In genomic region chr11:72393303-72393702, GRCh38 we compare ENCODE assay signal across 20 cellular contexts. TPM values are rescaled to one million over a fixed set of nuclear protein-coding genes. Genes with fewer than 3 reads are reported as not detected.
A peak's percentile ranks its signal among the peaks of the same experiment; 100 is the strongest.
DNase-seq lines count a peak whose midpoint lies in the region; ATAC-seq, FAIRE-seq and TF ChIP-seq lines count a peak whose summit lies in the region.
"Had no signal": no experiment of that assay in that cellular context is flagged by ENCODE, and none has a peak within 500 bp of the region (broad histone marks: within the 10 kb centered on the region; RNA-seq: fewer than 3 reads in every experiment).

No MANE protein-coding gene starts in this region.

- no peak for TF ChIP-seq CTCF in HepG2 (CRISPR knock-in tag; IDR thresholded peaks at IDR 0.05)
- TF ChIP-seq CTCF in right lobe of liver (IDR thresholded peaks at IDR 0.05): no peak

- peaks cover 11% of the 10 kb centered on the region for H3K79me2 ChIP-seq in HepG2 (ENCODE audit: insufficient read depth, low read length)

- no peak overlapping the region for H3K9ac ChIP-seq in HepG2 (ENCODE audit: insufficient read depth, low read depth, low read length)
- H3K9ac ChIP-seq: BLaER1 treated with 17β-estradiol and CSF1 and Interleukin-3, amounts not matched to agents 10 nM and 100 nM had no signal

- POLR2A ChIA-PET in HepG2 (lab: Yijun Ruan, JAX): no interaction called here

- H3K27me3 ChIP-seq in HepG2 (ENCODE audit: control insufficient read depth in 1 of 2, insufficient read depth in 2 of 2, low read length in 2 of 2) (no peaks in the 10 kb centered on the region), right lobe of liver (no peaks in the 10 kb centered on the region)
- H3K27me3 ChIP-seq: BLaER1 treated with 17β-estradiol and CSF1 and Interleukin-3, amounts not matched to agents 10 nM and 100 nM had no signal

- no peak for TF ChIP-seq RAD21 in HepG2 (CRISPR knock-in tag; IDR thresholded peaks at IDR 0.05)

- DNase-seq in HepG2 (ENCODE audit: low spot score) (no peak), right lobe of liver (no peak), ecto neural progenitor cell (ENCODE audit: low spot score) (peak; percentile 6)
- no peak for DNase-seq in activated CD4-positive, alpha-beta T cell treated with anti-CD3 and anti-CD28 coated beads for 1 hour
- no peak for DNase-seq in stimulated activated naive CD8-positive, alpha-beta T cell treated with anti-CD3 and anti-CD28 coated beads, Interleukin-15, Interleukin-2, amounts not matched to agents 100 U/mL and 50 U/mL, for 24 hours
- DNase-seq: AML-193; Caco-2; Calu3; CD4-positive, alpha-beta T cell; CD8-positive, alpha-beta T cell; DMS79 treated with DMSO at 0.1 percent for 48 hours; GF-D8 had no signal

- CTCF ChIA-PET in HepG2 (lab: Yijun Ruan, JAX; ENCODE audit: low intra/inter-chr PET ratio, low total read pairs): no interaction called here

- no peak for TF ChIP-seq POLR2A in HepG2 (IDR thresholded peaks at IDR 0.05; ENCODE audit: insufficient read depth in 1 of 2, low read depth in 2 of 2, low read length in 2 of 2)
- TF ChIP-seq POLR2A in right lobe of liver (IDR thresholded peaks at IDR 0.05): no peak

- H3K9me3 ChIP-seq in HepG2 (ENCODE audit: low read length) (no peaks in the 10 kb centered on the region), right lobe of liver (no peaks in the 10 kb centered on the region)
- H3K9me3 ChIP-seq: A549, Caco-2 had no signal

- no peak for FAIRE-seq in HepG2 (lab: Jason Lieb, UNC)
- FAIRE-seq: A549, D721Med, G401.6, GM12891, GM19239 had no signal

- in situ Hi-C loops in HepG2 (cut with HindIII; ENCODE audit: extremely low pct_ligation_motif_present, low pct_unique_long_range_greater_than_20kb): no loop called here

- H3K27ac ChIP-seq in HepG2 (ENCODE audit: extremely low read length, insufficient read depth, low read length) (no peak overlapping the region), right lobe of liver (no peak overlapping the region)
- H3K27ac ChIP-seq: 22Rv1; A549; BLaER1 treated with 17β-estradiol and CSF1 and Interleukin-3, amounts not matched to agents 10 nM and 100 nM; C4-2B had no signal

- WGBS in HepG2 (ENCODE audit: low lambda C conversion rate): 95% methylated on average over 1 of the region's 1 CpG
- 100% methylated on average over 1 of the region's 1 CpG for WGBS in right lobe of liver (ENCODE audit: insufficient coverage, low coverage, low lambda C conversion rate, missing lambda C conversion rate)

- H3K4me3 ChIP-seq in HepG2 (replicated peaks in 1 of 3; ENCODE audit: insufficient read depth in 1 of 3, low read depth in 2 of 3, low read length in 3 of 3): no peak overlapping the region
- no peak overlapping the region for H3K4me3 ChIP-seq in right lobe of liver
- H3K4me3 ChIP-seq: A549; BLaER1 treated with 17β-estradiol and CSF1 and Interleukin-3, amounts not matched to agents 10 nM and 100 nM had no signal

- no peaks in the 10 kb centered on the region for H4K20me1 ChIP-seq in HepG2 (ENCODE audit: insufficient read depth, low read length)

- H3K4me2 ChIP-seq in HepG2 (ENCODE audit: low read depth, low read length): no peak overlapping the region
- H3K4me2 ChIP-seq: A549; BLaER1 treated with 17β-estradiol and CSF1 and Interleukin-3, amounts not matched to agents 10 nM and 100 nM had no signal

- ATAC-seq in HepG2 (no peak), right lobe of liver (no peak)
- no peak for ATAC-seq in stimulated activated naive CD8-positive, alpha-beta T cell treated with anti-CD3 and anti-CD28 coated beads, Interleukin-15, Interleukin-2, amounts not matched to agents 100 U/mL and 50 U/mL, for 24 hours
- ATAC-seq: A549; CD8-positive, alpha-beta T cell had no signal

- intact Hi-C loops in HepG2 (cut with micrococcal nuclease; ENCODE audit: unreplicated experiment): no loop called here
- intact Hi-C loops in right lobe of liver (cut with DNase I): no loop called here

- no peak for TF ChIP-seq EP300 in HepG2 (IDR thresholded peaks at IDR 0.05; ENCODE audit: low read depth in 2 of 2, low read length in 2 of 2)
- no peak for TF ChIP-seq EP300 in HepG2 (CRISPR knock-in tag; IDR thresholded peaks at IDR 0.05; ENCODE audit: borderline replicate concordance)

- H2AFZ ChIP-seq in HepG2 (ENCODE audit: low read length): no peak overlapping the region

- no TSS peak for BruUV-seq in HepG2 (replicated peaks; lab: Mats Ljungman, UMichigan)

- H3K4me1 ChIP-seq in HepG2 (ENCODE audit: insufficient read depth, low read length) (peaks cover 53% of the 10 kb centered on the region), right lobe of liver (no peaks in the 10 kb centered on the region)
- H3K4me1 ChIP-seq: A549 had no signal

- no peaks in the 10 kb centered on the region; a peak in 1 of 5 replicates for H3K36me3 ChIP-seq in HepG2 (replicated peaks in 1 of 2; ENCODE audit: control insufficient read depth in 1 of 2, insufficient read depth in 2 of 2, low read length in 2 of 2)
- H3K36me3 ChIP-seq in right lobe of liver: no peaks in the 10 kb centered on the region

TF ChIP-seq in HepG2, 621 proteins besides CTCF, POLR2A, EP300 and RAD21:
- TF ChIP-seq CSRNP1 (CRISPR knock-in tag; IDR thresholded peaks at IDR 0.05): no peak
- TF ChIP-seq, protein P1, sequence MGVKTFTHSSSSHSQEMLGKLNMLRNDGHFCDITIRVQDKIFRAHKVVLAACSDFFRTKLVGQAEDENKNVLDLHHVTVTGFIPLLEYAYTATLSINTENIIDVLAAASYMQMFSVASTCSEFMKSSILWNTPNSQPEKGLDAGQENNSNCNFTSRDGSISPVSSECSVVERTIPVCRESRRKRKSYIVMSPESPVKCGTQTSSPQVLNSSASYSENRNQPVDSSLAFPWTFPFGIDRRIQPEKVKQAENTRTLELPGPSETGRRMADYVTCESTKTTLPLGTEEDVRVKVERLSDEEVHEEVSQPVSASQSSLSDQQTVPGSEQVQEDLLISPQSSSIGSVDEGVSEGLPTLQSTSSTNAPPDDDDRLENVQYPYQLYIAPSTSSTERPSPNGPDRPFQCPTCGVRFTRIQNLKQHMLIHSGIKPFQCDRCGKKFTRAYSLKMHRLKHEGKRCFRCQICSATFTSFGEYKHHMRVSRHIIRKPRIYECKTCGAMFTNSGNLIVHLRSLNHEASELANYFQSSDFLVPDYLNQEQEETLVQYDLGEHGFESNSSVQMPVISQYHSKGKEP (CRISPR knock-in tag; IDR thresholded peaks at IDR 0.05): no peak
- no peak for TF ChIP-seq ZSCAN29 (CRISPR knock-in tag; conservative IDR thresholded peaks at IDR 0.05)
- TF ChIP-seq ZMAT3 (CRISPR knock-in tag; conservative IDR thresholded peaks at IDR 0.05): no peak
- TF ChIP-seq, protein P2, sequence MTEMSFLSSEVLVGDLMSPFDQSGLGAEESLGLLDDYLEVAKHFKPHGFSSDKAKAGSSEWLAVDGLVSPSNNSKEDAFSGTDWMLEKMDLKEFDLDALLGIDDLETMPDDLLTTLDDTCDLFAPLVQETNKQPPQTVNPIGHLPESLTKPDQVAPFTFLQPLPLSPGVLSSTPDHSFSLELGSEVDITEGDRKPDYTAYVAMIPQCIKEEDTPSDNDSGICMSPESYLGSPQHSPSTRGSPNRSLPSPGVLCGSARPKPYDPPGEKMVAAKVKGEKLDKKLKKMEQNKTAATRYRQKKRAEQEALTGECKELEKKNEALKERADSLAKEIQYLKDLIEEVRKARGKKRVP (CRISPR knock-in tag; IDR thresholded peaks at IDR 0.05): no peak
- TF ChIP-seq ZNF629 (CRISPR knock-in tag; conservative IDR thresholded peaks at IDR 0.05): peak; percentile 72
- TF ChIP-seq GLI4 (CRISPR knock-in tag; IDR thresholded peaks at IDR 0.05; ENCODE audit: borderline replicate concordance): no peak
- TF ChIP-seq MATR3 (CRISPR knock-in tag; IDR thresholded peaks at IDR 0.05): no peak

RNA-seq across cellular contexts. Expression of gene CLPB, which starts 41.0 kb away (rescaled TPM):
- 22.0 and 29.5 TPM in 2 replicates for total RNA-seq in HepG2 (2016; rRNA removed; fragmentation: Illumina TruSeq; extraction: Trizol)
- 3.9 and 4.4 TPM in 2 replicates for total RNA-seq in HepG2 (2016; cell fraction: cytosol; rRNA removed; fragmentation: Illumina TruSeq; extraction: Trizol; ENCODE audit: low read depth)
- total RNA-seq in HepG2 (2016; cell fraction: insoluble cytoplasmic fraction; rRNA removed; fragmentation: Illumina TruSeq; extraction: Trizol): 20.1 and 28.8 TPM in 2 replicates
- 7.9 and 8.5 TPM in 2 replicates for total RNA-seq in HepG2 (2016; cell fraction: membrane; rRNA removed; fragmentation: Illumina TruSeq; extraction: Trizol)
- 24.4 and 27.6 TPM in 2 replicates for total RNA-seq in HepG2 (2016; cell fraction: nucleus; rRNA removed; fragmentation: Illumina TruSeq; extraction: Trizol)
- polyA plus RNA-seq in HepG2 (2011; rRNA removed): 11.8 and 15.6 TPM in 2 replicates
- 10.2 and 14.3 TPM in 2 replicates for polyA plus RNA-seq in HepG2 (2011; cell fraction: cytosol; rRNA removed)
- 19.1 and 25.1 TPM in 2 replicates for polyA plus RNA-seq in HepG2 (2011; cell fraction: nucleus; rRNA removed)
- polyA plus RNA-seq in HepG2 (2012): 12.8 and 16.8 TPM in 2 replicates
- polyA plus RNA-seq in HepG2 (2016; cell fraction: cytosol; fragmentation: Illumina TruSeq; extraction: Trizol; ENCODE audit: low read depth): 3.4 and 4.0 TPM in 2 replicates
- 13.3 and 16.1 TPM in 2 replicates for polyA plus RNA-seq in HepG2 (2016; cell fraction: insoluble cytoplasmic fraction; fragmentation: Illumina TruSeq; extraction: Trizol; ENCODE audit: low read depth)
- 4.9 and 5.7 TPM in 2 replicates for polyA plus RNA-seq in HepG2 (2016; cell fraction: membrane; fragmentation: Illumina TruSeq; extraction: Trizol; ENCODE audit: low read depth)
- 19.8 and 22.4 TPM in 2 replicates for polyA plus RNA-seq in HepG2 (2016; cell fraction: nucleus; fragmentation: Illumina TruSeq; extraction: Trizol; ENCODE audit: insufficient read depth, low read depth)
- 46.3 and 159 TPM in 2 replicates for polyA minus RNA-seq in HepG2 (2011; rRNA and poly(A)+ RNA removed; ENCODE audit: low replicate concordance)
- polyA minus RNA-seq in HepG2 (2011; cell fraction: cytosol; rRNA and poly(A)+ RNA removed): 15.1 and 19.1 TPM in 2 replicates
- 22.1 and 24.0 TPM in 2 replicates for polyA minus RNA-seq in HepG2 (2011; cell fraction: nucleus; rRNA and poly(A)+ RNA removed)
- 10 to 100 TPM; 17.5 to 35.5 (median 23.4) TPM for total RNA-seq in right lobe of liver
